17 cellular contexts compared by ENCODE assay signal in the genomic region with DNA sequence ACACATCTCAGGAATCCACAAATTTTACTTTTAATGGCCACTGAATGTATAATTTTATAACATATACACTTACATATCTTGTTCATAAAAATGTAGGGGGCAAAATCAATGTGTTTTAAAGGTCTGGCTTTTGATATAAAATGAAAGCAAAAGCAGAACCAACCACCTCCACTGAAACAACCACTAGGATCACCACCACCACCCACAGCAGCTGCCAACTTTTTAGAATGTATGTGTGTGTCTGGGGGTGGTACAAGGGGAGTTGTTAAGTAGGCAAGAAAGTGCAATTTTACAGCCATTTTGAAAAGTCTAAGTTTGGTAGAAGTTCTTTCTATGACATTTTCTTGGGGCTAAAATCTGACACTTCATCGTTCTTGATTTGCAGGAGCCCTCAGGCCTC. TPM values are rescaled to one million over a fixed set of nuclear protein-coding genes. Genes with fewer than 3 reads are reported as not detected.
DNase-seq lines count a peak whose midpoint lies in the region; ATAC-seq and TF ChIP-seq lines count a peak whose summit lies in the region.
"Had no signal": no experiment of that assay in that cellular context is flagged by ENCODE, and none has a peak within 500 bp of the region (broad histone marks: within the 10 kb centered on the region; RNA-seq: fewer than 3 reads in every experiment).

No MANE protein-coding gene starts in this region.

- H3K9me2 ChIP-seq in Karpas-422 (replicated peaks; ENCODE audit: insufficient read depth, low read length), result no peaks in the 10 kb centered on the region

- H3K4me1 ChIP-seq in Karpas-422 (ENCODE audit: low read length) (no peaks in the 10 kb centered on the region), adrenal gland (replicated peaks in 1 of 2) (no peaks in the 10 kb centered on the region)

- H4K20me1 ChIP-seq in Karpas-422 (ENCODE audit: insufficient read depth, low read depth, low read length), result no peaks in the 10 kb centered on the region

- no peak for TF ChIP-seq CTCF in adrenal gland (IDR thresholded peaks at IDR 0.05)

- H3K27ac ChIP-seq in Karpas-422 (ENCODE audit: low read length) (no peak overlapping the region), adrenal gland (no peak overlapping the region)
- H3K27ac ChIP-seq: HL-60 had no signal

- 84 to 96% (median 89%) methylated on average over 1 of the region's 1 CpG for WGBS in adrenal gland, 4 donors

- no peak for DNase-seq in Karpas-422
- no peak for DNase-seq in NCI-H128 (lab: John Stamatoyannopoulos, UW; ENCODE audit: unreplicated experiment)
- no peak for DNase-seq in EL
- DNase-seq in adrenal gland, result no peak
- DNase-seq: activated B cell treated with CpG ODN at 0.5 μM for 24 hours; H7; naive B cell; NCI-H2171; stimulated activated CD4-positive, alpha-beta T cell treated with anti-CD3 and anti-CD28 coated beads, Interleukin-2, amount 100 ng/mL, for 48 hours had no signal

- H3K79me2 ChIP-seq in Karpas-422 (ENCODE audit: low read length), result no peaks in the 10 kb centered on the region

- no peak overlapping the region for H3K4me3 ChIP-seq in Karpas-422 (ENCODE audit: low read length)
- H3K4me3 ChIP-seq in adrenal gland, result no peak overlapping the region

- H3K9me3 ChIP-seq in Karpas-422 (ENCODE audit: low read length) (no peaks in the 10 kb centered on the region), adrenal gland (replicated peaks in 1 of 3) (no peaks in the 10 kb centered on the region)

- ATAC-seq in GM18511 (IDR thresholded peaks at IDR 0.05; ENCODE audit: unreplicated experiment) (peak; percentile 87), GM19463 (IDR thresholded peaks at IDR 0.05; ENCODE audit: unreplicated experiment) (peak; percentile 92), HG02884 (IDR thresholded peaks at IDR 0.05; ENCODE audit: unreplicated experiment) (peak; percentile 54), HG03280 (IDR thresholded peaks at IDR 0.05; ENCODE audit: unreplicated experiment) (no peak)
- ATAC-seq: stimulated activated effector memory CD8-positive, alpha-beta T cell treated with anti-CD3 and anti-CD28 coated beads, Interleukin-12 subunit alpha, Interleukin-12 subunit beta, amount 100 ng/mL, for 72 hours had no signal

- no peaks in the 10 kb centered on the region for H3K36me3 ChIP-seq in Karpas-422 (ENCODE audit: insufficient read depth, low read length)
- H3K36me3 ChIP-seq in adrenal gland (replicated peaks in 1 of 2), result no peaks in the 10 kb centered on the region

- intact Hi-C loops in adrenal gland (cut with DNase I), result no loop called here

- H3K27me3 ChIP-seq in Karpas-422 (ENCODE audit: low read length), result no peaks in the 10 kb centered on the region
- H3K27me3 ChIP-seq in adrenal gland, result no peaks in the 10 kb centered on the region

- no peak for TF ChIP-seq POLR2A in adrenal gland (IDR thresholded peaks at IDR 0.05)

- H2AFZ ChIP-seq in Karpas-422 (ENCODE audit: low read length), result 0 out of 2 replicates have a peak overlapping the region, but pooled peaks have one; percentile 63

- H3K9ac ChIP-seq in Karpas-422 (ENCODE audit: low read length), result no peak overlapping the region

- H3K4me2 ChIP-seq in Karpas-422 (ENCODE audit: low read depth, low read length, poor library complexity, severe bottlenecking), result no peak overlapping the region

RNA-seq across cellular contexts. Expression of a gene that starts 44.0 kb away (rescaled TPM):
- total RNA-seq in Karpas-422 (2014; rRNA removed; shearing (Covaris generic); ENCODE audit: low replicate concordance), result not detected in 2 replicates
- total RNA-seq in adrenal gland, result not detected
- polyA plus RNA-seq in adrenal gland, result not detected
- total RNA-seq: activated B cell treated with CpG ODN at 0.5 μM for 24 hours, chondrocyte, H7, renal cortical epithelial cell had no signal
